ENCODE assay signal across 25 cellular contexts in the genomic region with DNA sequence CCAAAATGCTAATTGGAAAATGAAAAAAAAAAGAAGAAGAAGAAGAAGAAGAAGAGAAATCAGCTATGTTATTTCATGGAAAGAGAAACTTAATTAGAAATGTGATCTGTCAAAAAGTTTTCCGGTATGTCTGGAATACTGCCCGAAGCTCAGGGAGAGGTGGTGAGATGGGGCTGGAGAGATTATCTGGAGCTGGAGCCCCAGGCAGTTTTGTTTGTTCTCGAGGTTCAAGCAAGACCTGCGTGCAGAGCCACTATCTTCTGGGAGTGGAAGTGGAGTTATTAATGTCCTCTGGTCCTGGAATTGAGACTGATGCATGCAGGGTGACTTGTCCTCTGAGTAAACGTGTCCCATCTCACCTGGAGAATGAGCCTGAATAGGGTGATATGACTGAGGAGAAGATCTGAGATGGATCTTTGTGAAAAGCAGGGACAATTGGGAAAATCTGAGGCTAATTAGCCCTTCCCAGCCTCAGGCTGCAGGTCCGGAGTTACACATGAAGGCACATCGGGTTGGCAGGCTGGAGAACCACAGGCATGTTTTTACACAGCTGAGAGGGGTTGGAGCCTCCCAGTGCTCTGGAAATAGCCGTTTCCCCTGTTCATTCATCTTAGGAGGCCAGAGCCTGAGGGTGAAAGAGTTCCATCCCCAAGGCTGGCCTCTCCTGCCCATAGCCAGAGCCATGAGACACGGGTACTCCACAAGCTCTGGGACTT.
"Had no signal": no experiment of that assay in that cellular context is flagged by ENCODE, and none has a peak within 500 bp of the region (broad histone marks: within the 10 kb centered on the region; RNA-seq: fewer than 3 reads in every experiment).

No MANE protein-coding gene starts in this region.

- H3K4me1 ChIP-seq: colonic mucosa, gastroesophageal sphincter, heart left ventricle, left lung, lower lobe of right lung had no signal

- H3K27ac ChIP-seq: colonic mucosa, epithelial cell of prostate, esophagus squamous epithelium, gastroesophageal sphincter, heart left ventricle, hepatocyte, left lung, lower lobe of right lung had no signal

- H3K36me3 ChIP-seq: colonic mucosa, esophagus squamous epithelium, gastroesophageal sphincter, heart left ventricle, left lung, lower lobe of right lung had no signal

- H3K27me3 ChIP-seq: colonic mucosa, hepatocyte had no signal

- FAIRE-seq: endometrium, islet of Langerhans, keratinocyte had no signal

- DNase-seq: colonic mucosa; cortex of kidney; effector CD8-positive, alpha-beta T cell; effector memory CD8-positive, alpha-beta T cell; endodermal cell; erythroblast; esophagus squamous epithelium; foreskin fibroblast; foreskin melanocyte; heart left ventricle; hypothalamus; left cardiac atrium; left lung; left ventricle myocardium superior; lower lobe of right lung; mesenchymal stem cell; mucosa of descending colon; naive B cell had no signal

- H3K9me3 ChIP-seq: colonic mucosa, esophagus squamous epithelium, gastroesophageal sphincter, heart left ventricle, left lung, lower lobe of right lung, mucosa of descending colon had no signal

- H3K4me3 ChIP-seq: colonic mucosa, esophagus squamous epithelium, gastroesophageal sphincter, heart left ventricle, hepatocyte, left lung, lower lobe of right lung, mucosa of descending colon had no signal

- ATAC-seq: effector memory CD8-positive, alpha-beta T cell; esophagus mucosa; gastroesophageal sphincter; heart left ventricle; left cardiac atrium; left lung; left ventricle myocardium superior; lower lobe of right lung; mucosa of descending colon had no signal
